8 cellular contexts compared by ENCODE assay signal in genomic region chr1:115245227-115245626, GRCh38.
"Had no signal": no experiment of that assay in that cellular context is flagged by ENCODE, and none has a peak within 500 bp of the region (broad histone marks: within the 10 kb centered on the region; RNA-seq: fewer than 3 reads in every experiment).

No MANE protein-coding gene starts in this region.

- H3K4me3 ChIP-seq: GM23248, HAP-1 had no signal

- ATAC-seq: HCT116 had no signal

- H3K9me3 ChIP-seq: HAP-1 had no signal

- H3K4me1 ChIP-seq: HAP-1 had no signal

- DNase-seq: GM23248, GOT3, H7, IMR-90, KBM-7 had no signal

- H3K9ac ChIP-seq: GM23248 had no signal

- FAIRE-seq: HTR-8/SVneo had no signal

- H3K36me3 ChIP-seq: HAP-1 had no signal

- H3K27ac ChIP-seq: GM23248 had no signal
